ENCODE assay signal across 8 cellular contexts in genomic region chr10:102504179-102504975, GRCh38. TPM values are rescaled to one million over a fixed set of nuclear protein-coding genes. Genes with fewer than 3 reads are reported as not detected.
A peak's percentile ranks its signal among the peaks of the same experiment; 100 is the strongest.
DNase-seq lines count a peak whose midpoint lies in the region; ATAC-seq and TF ChIP-seq lines count a peak whose summit lies in the region.

No MANE protein-coding gene starts in this region.

- 1% methylated on average over 38 to 47 of the region's 47 CpGs for WGBS in heart right ventricle, 2 donors
- 3% methylated on average over 47 of the region's 47 CpGs for WGBS in prostate gland

- H3K4me1 ChIP-seq in heart right ventricle, result peaks cover 10 to 74% (median 43%) of the 10 kb centered on the region in 9 donors
- peaks cover 14% of the 10 kb centered on the region for H3K4me1 ChIP-seq in prostate gland (replicated peaks)

- H3K4me3 ChIP-seq in heart right ventricle (peak overlapping the region; percentile 66 to 99 (median 85)), prostate gland (peak overlapping the region; percentile 88 to 95)

- intact Hi-C loops in activated naive CD4-positive, alpha-beta T cell treated with anti-CD3 and anti-CD28 coated beads for 36 hours (cut with micrococcal nuclease), result no loop called here
- intact Hi-C loops in heart right ventricle (cut with DNase I) (loop anchor here in 5 of 10 donors (2.0 to 10.0 kb wide), 6 partner anchors 72 to 372 kb away; partner anchors contain the start of genes ARL3 (in 2 of the 5), FBXL15 (in 2 of the 5), SFXN2 (in 2 of the 5) and CUEDC2 (in 1 of the 5)), prostate gland (cut with DNase I) (loop anchor here (2.0 to 10.0 kb wide), 2 partner anchors 80 to 110 kb away; partner anchors contain the start of gene NFKB2)

- DNase-seq in EL (peak; percentile 31), NOMO-1 treated with dmso at 0.1 percent for 144 hours (lab: John Stamatoyannopoulos, UW; ENCODE audit: unreplicated experiment) (peak; percentile 46), heart right ventricle (peak; percentile 37), prostate gland (ENCODE audit: low spot score) (peak; percentile 21), GM20000 (ENCODE audit: low spot score) (no peak), NCI-H446 treated with DMSO at 0.1 percent for 48 hours (lab: John Stamatoyannopoulos, UW) (no peak), AG08396 (ENCODE audit: low spot score) (no peak)
- DNase-seq in activated naive CD4-positive, alpha-beta T cell treated with anti-CD3 and anti-CD28 coated beads for 36 hours, result peak; percentile 43

- TF ChIP-seq POLR2A in prostate gland (IDR thresholded peaks at IDR 0.05), result no peak

- H3K27me3 ChIP-seq in heart right ventricle, result no peaks in the 10 kb centered on the region
- H3K27me3 ChIP-seq in prostate gland (replicated peaks; ENCODE audit: insufficient read depth), result no peaks in the 10 kb centered on the region

- TF ChIP-seq CTCF in heart right ventricle (IDR thresholded peaks at IDR 0.05) (no peak), prostate gland (IDR thresholded peaks at IDR 0.05) (no peak), GM20000 (IDR thresholded peaks at IDR 0.05; ENCODE audit: extremely low read depth, missing control alignments) (no peak)

- no peaks in the 10 kb centered on the region for H3K9me3 ChIP-seq in heart right ventricle
- H3K9me3 ChIP-seq in prostate gland, result no peaks in the 10 kb centered on the region

- no peaks in the 10 kb centered on the region for H3K9me3 Mint-ChIP-seq in activated naive CD4-positive, alpha-beta T cell treated with anti-CD3 and anti-CD28 coated beads for 36 hours

- no peaks in the 10 kb centered on the region for H3K27me3 Mint-ChIP-seq in activated naive CD4-positive, alpha-beta T cell treated with anti-CD3 and anti-CD28 coated beads for 36 hours (ENCODE audit: low read depth)

- H3K36me3 Mint-ChIP-seq in activated naive CD4-positive, alpha-beta T cell treated with anti-CD3 and anti-CD28 coated beads for 36 hours (ENCODE audit: low read depth), result no peaks in the 10 kb centered on the region

- H3K4me3 Mint-ChIP-seq in activated naive CD4-positive, alpha-beta T cell treated with anti-CD3 and anti-CD28 coated beads for 36 hours, result peak overlapping the region; percentile 94

- peak overlapping the region; percentile 54 for H3K27ac Mint-ChIP-seq in activated naive CD4-positive, alpha-beta T cell treated with anti-CD3 and anti-CD28 coated beads for 36 hours

- ATAC-seq in heart right ventricle, result peak in 1 of 8 donors; percentile 3

- H3K4me1 Mint-ChIP-seq in activated naive CD4-positive, alpha-beta T cell treated with anti-CD3 and anti-CD28 coated beads for 36 hours (ENCODE audit: low read depth), result peaks cover 16% of the 10 kb centered on the region

- H3K36me3 ChIP-seq in heart right ventricle (peaks cover 0 to 28% (median 3%) of the 10 kb centered on the region in 9 donors), prostate gland (no peaks in the 10 kb centered on the region)

- CTCF ChIA-PET in activated naive CD4-positive, alpha-beta T cell treated with anti-CD3 and anti-CD28 coated beads for 36 hours (lab: Charles Lee), result interaction anchor here (0.6 to 4.0 kb wide), 18 partner anchors 11 to 337 kb away, joined by 3 to 86 read pairs (median 3); no protein-coding TSS in a partner anchor

- H3K27ac ChIP-seq in heart right ventricle, result peak overlapping the region in 9 of 10 donors; percentile 77 to 90 (median 84)
- H3K27ac ChIP-seq in prostate gland, result peak overlapping the region; percentile 87 to 88

RNA-seq across cellular contexts. Expression of gene SUFU, which starts 0.6 kb away (rescaled TPM):
- total RNA-seq in activated naive CD4-positive, alpha-beta T cell treated with anti-CD3 and anti-CD28 coated beads for 36 hours, result 1 to 10 TPM; 6.6 to 7.1 TPM
- total RNA-seq in heart right ventricle (10 to 100 TPM in 1 of 10 donors, 1 to 10 TPM in 9; 5.7 to 10.1 (median 7.5) TPM), prostate gland (10 to 100 TPM; 17.4 to 20.4 TPM)
- 1 to 10 TPM; 3.3 to 4.9 TPM for polyA plus RNA-seq in heart right ventricle

RNA-seq across cellular contexts. Expression of gene ACTR1A, which starts 1.9 kb away (rescaled TPM):
- 10 to 100 TPM; 59.6 to 60.8 TPM for total RNA-seq in activated naive CD4-positive, alpha-beta T cell treated with anti-CD3 and anti-CD28 coated beads for 36 hours
- total RNA-seq in heart right ventricle (100 to 1,000 TPM in 8 of 10 donors, 10 to 100 TPM in 2; 90.1 to 138 (median 110) TPM), prostate gland (10 to 100 TPM; 75.6 to 95.9 TPM)
- 100 to 1,000 TPM; 102 to 113 TPM for polyA plus RNA-seq in heart right ventricle

RNA-seq across cellular contexts. Expression of gene C10orf95, which starts 53.0 kb away (rescaled TPM):
- total RNA-seq in activated naive CD4-positive, alpha-beta T cell treated with anti-CD3 and anti-CD28 coated beads for 36 hours, result under 1 TPM; 0.14 to 0.15 TPM
- total RNA-seq in heart right ventricle, result not detected
- polyA plus RNA-seq in heart right ventricle, result not detected
- total RNA-seq in prostate gland, result 1 to 10 TPM in 1 of 2 donors, under 1 TPM in 1; 0.85 to 3.7 TPM

Comparison
In these comparisons a context has a peak if more than half of its experiments do, and no peak if none do; other contexts are left out.
1. DNase-seq: peak in EL (single experiment), NOMO-1 treated with dmso at 0.1 percent for 144 hours (single experiment), activated naive CD4-positive, alpha-beta T cell treated with anti-CD3 and anti-CD28 coated beads for 36 hours (single experiment), heart right ventricle (2 of 2) and prostate gland (single experiment); none in GM20000 (single experiment), NCI-H446 treated with DMSO at 0.1 percent for 48 hours (single experiment) and AG08396 (single experiment).